15 cellular contexts compared by ENCODE assay signal in genomic region chr3:16377847-16378302, GRCh38.
DNase-seq lines count a peak whose midpoint lies in the region; ATAC-seq, FAIRE-seq and TF ChIP-seq lines count a peak whose summit lies in the region.
"Had no signal": no experiment of that assay in that cellular context is flagged by ENCODE, and none has a peak within 500 bp of the region (broad histone marks: within the 10 kb centered on the region; RNA-seq: fewer than 3 reads in every experiment).

No MANE protein-coding gene starts in this region.

- no peaks in the 10 kb centered on the region for H3K9me2 ChIP-seq in DOHH2 (replicated peaks; ENCODE audit: control insufficient read depth, low read length)

- no peak overlapping the region for H4K91ac ChIP-seq in H9 (ENCODE audit: insufficient read length, low read depth, low read length)

- H3K4me3 Mint-ChIP-seq in H9 (no peak overlapping the region), mesothelial cell of epicardium (no peak overlapping the region)
- peak overlapping the region; percentile 18 for H3K4me3 Mint-ChIP-seq in activated naive CD8-positive, alpha-beta T cell treated with anti-CD3 and anti-CD28 coated beads for 36 hours
- peak overlapping the region; percentile 57 to 85 (median 76) for H3K4me3 Mint-ChIP-seq in naive thymus-derived CD4-positive, alpha-beta T cell

- H3K4me1 Mint-ChIP-seq in H9 (peaks cover 2 to 22% of the 10 kb centered on the region in 2 experiments; a peak in 3 of 4 replicates), mesothelial cell of epicardium (peaks cover 21% of the 10 kb centered on the region)
- H3K4me1 Mint-ChIP-seq in activated naive CD8-positive, alpha-beta T cell treated with anti-CD3 and anti-CD28 coated beads for 36 hours, result peaks cover 88% of the 10 kb centered on the region
- peaks cover 55 to 98% (median 89%) of the 10 kb centered on the region in 7 donors for H3K4me1 Mint-ChIP-seq in naive thymus-derived CD4-positive, alpha-beta T cell

- H3K79me1 ChIP-seq in H9 (ENCODE audit: insufficient read depth, low read depth, low read length, poor library complexity, severe bottlenecking), result no peaks in the 10 kb centered on the region

- no peak overlapping the region for H3K56ac ChIP-seq in H9 (ENCODE audit: insufficient read length, low read depth, low read length)

- H3K36me3 ChIP-seq in DOHH2 (ENCODE audit: control insufficient read depth, low read length), result peaks cover 100% of the 10 kb centered on the region
- peaks cover 0 to 4% (median 0%) of the 10 kb centered on the region in 3 experiments for H3K36me3 ChIP-seq in naive thymus-derived CD4-positive, alpha-beta T cell (ENCODE audit: control insufficient read depth in 2 of 3, insufficient read depth in 3 of 3, low read length in 3 of 3)
- no peaks in the 10 kb centered on the region for H3K36me3 ChIP-seq in small intestine (ENCODE audit: control insufficient read depth in 2 of 2, insufficient read depth in 2 of 2, low read length in 2 of 2)
- H3K36me3 ChIP-seq: transverse colon had no signal

- no peak overlapping the region for H2BK120ac ChIP-seq in H9 (ENCODE audit: low read depth, low read length, poor library complexity, severe bottlenecking)

- H3K14ac ChIP-seq in H9 (ENCODE audit: insufficient read depth, low read length), result no peak overlapping the region

- no CpG with 5 or more reads among the region's 15 CpGs for WGBS in H9 (ENCODE audit: extremely low coverage, insufficient read length, low lambda C conversion rate)
- WGBS in small intestine, 3 donors, result 76 to 81% (median 80%) methylated on average over 15 of the region's 15 CpGs

- no peak overlapping the region for H2BK20ac ChIP-seq in H9 (ENCODE audit: low read depth, low read length, poor library complexity, severe bottlenecking)

- H3T11ph ChIP-seq in H9 (ENCODE audit: low read length), result no peak overlapping the region

- intact Hi-C loops in naive thymus-derived CD4-positive, alpha-beta T cell (cut with micrococcal nuclease), result loop anchor here (1.0 to 10.0 kb wide), 9 partner anchors 40 to 773 kb away; partner anchors contain the start of genes RFTN1 (in 2 of the 2), BTD (in 1 of the 2), DPH3 (in 1 of the 2) and HACL1 (in 1 of the 2)

- H3K36me3 Mint-ChIP-seq in H9 (ENCODE audit: insufficient read depth in 1 of 3, low read depth in 3 of 3), result peaks cover 0 to 6% (median 4%) of the 10 kb centered on the region in 3 experiments; a peak in 6 of 7 replicates
- H3K36me3 Mint-ChIP-seq in activated naive CD8-positive, alpha-beta T cell treated with anti-CD3 and anti-CD28 coated beads for 36 hours, result peaks cover 97% of the 10 kb centered on the region
- H3K36me3 Mint-ChIP-seq in naive thymus-derived CD4-positive, alpha-beta T cell, result peaks cover 0 to 77% (median 25%) of the 10 kb centered on the region in 5 donors
- H3K36me3 Mint-ChIP-seq in mesothelial cell of epicardium, result no peaks in the 10 kb centered on the region

- FAIRE-seq in small intestine (lab: Jason Lieb, UNC), result no peak
- FAIRE-seq: colon had no signal

- H3K9me3 Mint-ChIP-seq in H9 (peaks cover 5 to 6% of the 10 kb centered on the region in 2 experiments; a peak in 3 of 5 replicates), mesothelial cell of epicardium (no peaks in the 10 kb centered on the region)
- peaks cover 20% of the 10 kb centered on the region for H3K9me3 Mint-ChIP-seq in activated naive CD8-positive, alpha-beta T cell treated with anti-CD3 and anti-CD28 coated beads for 36 hours
- peaks cover 0 to 15% (median 3%) of the 10 kb centered on the region in 11 donors for H3K9me3 Mint-ChIP-seq in naive thymus-derived CD4-positive, alpha-beta T cell

- H3K23ac ChIP-seq in H9 (ENCODE audit: insufficient read length, low read depth, low read length), result no peak overlapping the region

- POLR2A ChIA-PET in naive thymus-derived CD4-positive, alpha-beta T cell (lab: Charles Lee), result interaction anchor here (0.6 to 2.8 kb wide), 10 partner anchors 9 to 139 kb away, joined by 3 to 10 read pairs (median 3); no protein-coding TSS in a partner anchor

- H3K27me3 Mint-ChIP-seq in H9 (ENCODE audit: low read depth), result peaks cover 2% of the 10 kb centered on the region; the same call in 1 of the 2 replicates
- no peaks in the 10 kb centered on the region for H3K27me3 Mint-ChIP-seq in activated naive CD8-positive, alpha-beta T cell treated with anti-CD3 and anti-CD28 coated beads for 36 hours
- H3K27me3 Mint-ChIP-seq in naive thymus-derived CD4-positive, alpha-beta T cell, result no peaks in the 10 kb centered on the region
- H3K27me3 Mint-ChIP-seq in mesothelial cell of epicardium (ENCODE audit: low read depth), result no peaks in the 10 kb centered on the region

- DNase-seq in H9, result no peak
- no peak for DNase-seq in activated naive CD8-positive, alpha-beta T cell treated with anti-CD3 and anti-CD28 coated beads for 36 hours
- DNase-seq in naive thymus-derived CD4-positive, alpha-beta T cell, result peak in 1 of 9 donors; percentile 21
- DNase-seq in OCI-M2 (lab: John Stamatoyannopoulos, UW; ENCODE audit: unreplicated experiment), result no peak
- DNase-seq in mesothelial cell of epicardium (ENCODE audit: low spot score in 2 of 2, unreplicated experiment in 2 of 2), result no peak
- no peak for DNase-seq in small intestine
- DNase-seq: activated effector memory CD4-positive, alpha-beta T cell treated with anti-CD3 and anti-CD28 coated beads, Interleukin-2, amount 50 U/mL, for 16 hours; NCI-H2029; PC-3; transverse colon had no signal

- H3K9ac ChIP-seq in H9 (ENCODE audit: extremely low read depth, insufficient read length, low read length), result no peak overlapping the region
- H3K9ac ChIP-seq: KMS-11 had no signal

- no peak overlapping the region for H2BK12ac ChIP-seq in H9 (ENCODE audit: insufficient read length, low read depth, low read length)

- H3K27ac Mint-ChIP-seq in H9 (peak overlapping the region in 1 of 3 experiments; percentile 30; a peak in 1 of 7 replicates), mesothelial cell of epicardium (no peak overlapping the region)
- peak overlapping the region; percentile 87 for H3K27ac Mint-ChIP-seq in activated naive CD8-positive, alpha-beta T cell treated with anti-CD3 and anti-CD28 coated beads for 36 hours
- H3K27ac Mint-ChIP-seq in naive thymus-derived CD4-positive, alpha-beta T cell, result peak overlapping the region; percentile 84 to 98 (median 92)

- H3K18ac ChIP-seq in H9 (ENCODE audit: insufficient read length, low read depth, low read length), result no peak overlapping the region

- H2AFZ ChIP-seq in H9 (ENCODE audit: low read length), result no peak overlapping the region

- no peak overlapping the region for H3K4ac ChIP-seq in H9 (ENCODE audit: low read depth, low read length)

- ATAC-seq in naive thymus-derived CD4-positive, alpha-beta T cell, result peak; percentile 1
- no peak for ATAC-seq in HG02938 (IDR thresholded peaks at IDR 0.05; ENCODE audit: unreplicated experiment)
- ATAC-seq: PC-3, sciatic nerve had no signal

- H3K4me1 ChIP-seq in DOHH2 (ENCODE audit: control insufficient read depth, low read length) (peaks cover 100% of the 10 kb centered on the region), H9 (ENCODE audit: insufficient read depth, low read length) (no peaks in the 10 kb centered on the region), small intestine (ENCODE audit: control insufficient read depth in 2 of 2, insufficient read depth in 1 of 2, low read depth in 1 of 2, low read length in 1 of 2) (peaks cover 0 to 1% of the 10 kb centered on the region in 2 donors)
- peaks cover 28 to 60% of the 10 kb centered on the region in 2 donors for H3K4me1 ChIP-seq in naive thymus-derived CD4-positive, alpha-beta T cell (ENCODE audit: control insufficient read depth in 2 of 2, insufficient read depth in 2 of 2, low read length in 2 of 2)

- H3K27me3 ChIP-seq in DOHH2 (ENCODE audit: control insufficient read depth, low read length) (no peaks in the 10 kb centered on the region), H9 (ENCODE audit: insufficient read depth, low read length) (no peaks in the 10 kb centered on the region), small intestine (ENCODE audit: control insufficient read depth in 2 of 2, insufficient read depth in 2 of 2, low read length in 2 of 2) (no peaks in the 10 kb centered on the region)
- no peaks in the 10 kb centered on the region for H3K27me3 ChIP-seq in naive thymus-derived CD4-positive, alpha-beta T cell (ENCODE audit: control insufficient read depth in 2 of 2, insufficient read depth in 2 of 2, low read length in 2 of 2)
- H3K27me3 ChIP-seq: transverse colon had no signal

- peak overlapping the region; percentile 64 for H3K4me2 ChIP-seq in DOHH2 (ENCODE audit: low read length)
- H3K4me2 ChIP-seq in H9 (ENCODE audit: insufficient read depth, insufficient read length, low read length), result no peak overlapping the region
- H3K4me2 ChIP-seq: KMS-11 had no signal

- no peak overlapping the region for H4K8ac ChIP-seq in H9 (replicated peaks; ENCODE audit: insufficient read length, low read depth, low read length)

- H2BK15ac ChIP-seq in H9 (ENCODE audit: low read depth, low read length), result no peak overlapping the region

- TF ChIP-seq CTCF in DOHH2 (IDR thresholded peaks at IDR 0.05; ENCODE audit: low read depth, low read length, poor library complexity, severe bottlenecking) (peak; percentile 64), H9 (conservative IDR thresholded peaks at IDR 0.05) (0 out of 3 replicates have a peak, but pooled peaks have one; percentile 23), mesothelial cell of epicardium (IDR thresholded peaks at IDR 0.05; ENCODE audit: unreplicated experiment) (no peak)

- CTCF ChIA-PET in naive thymus-derived CD4-positive, alpha-beta T cell (lab: Charles Lee), result interaction anchor here (0.6 to 1.1 kb wide), 6 partner anchors 17 to 174 kb away, joined by 3 to 4 read pairs (median 3); no protein-coding TSS in a partner anchor

- H3K4me3 ChIP-seq in DOHH2 (ENCODE audit: low read length), result peak overlapping the region; percentile 59
- H3K4me3 ChIP-seq in naive thymus-derived CD4-positive, alpha-beta T cell (ENCODE audit: low read length), result peak overlapping the region; percentile 11
- H3K4me3 ChIP-seq in small intestine (ENCODE audit: low read depth in 1 of 2, low read length in 2 of 2), result no peak overlapping the region
- H3K4me3 ChIP-seq: transverse colon had no signal

- H3F3A ChIP-seq in DOHH2 (ENCODE audit: control insufficient read depth, insufficient read depth), result peaks cover 88% of the 10 kb centered on the region

- H3K9me3 ChIP-seq in DOHH2 (ENCODE audit: control insufficient read depth, insufficient read depth, low read length) (no peaks in the 10 kb centered on the region), H9 (ENCODE audit: control insufficient read depth, low read depth, low read length) (no peaks in the 10 kb centered on the region), small intestine (ENCODE audit: control insufficient read depth, low read depth) (no peaks in the 10 kb centered on the region)
- H3K9me3 ChIP-seq in naive thymus-derived CD4-positive, alpha-beta T cell (ENCODE audit: control insufficient read depth in 2 of 3, low read length in 3 of 3), result no peaks in the 10 kb centered on the region
- H3K9me3 ChIP-seq: transverse colon had no signal

- no peaks in the 10 kb centered on the region for H3K23me2 ChIP-seq in H9 (ENCODE audit: insufficient read length, low read depth, low read length, poor library complexity, severe bottlenecking)

- H4K20me1 ChIP-seq in DOHH2 (ENCODE audit: control insufficient read depth, insufficient read depth, low read depth, low read length), result peaks cover 4% of the 10 kb centered on the region; the same call in 1 of the 2 replicates
- no peaks in the 10 kb centered on the region for H4K20me1 ChIP-seq in H9 (ENCODE audit: control insufficient read depth, insufficient read depth, insufficient read length)

- H3K79me2 ChIP-seq in DOHH2 (ENCODE audit: control insufficient read depth, low read length) (peaks cover 100% of the 10 kb centered on the region), H9 (ENCODE audit: insufficient read depth, low read length) (no peaks in the 10 kb centered on the region)

- no peak overlapping the region for H2AK5ac ChIP-seq in H9 (ENCODE audit: insufficient read length, low read length)

- H3K27ac ChIP-seq in DOHH2 (ENCODE audit: low read depth, low read length) (peak overlapping the region; percentile 87), H9 (ENCODE audit: insufficient read length, low read depth, low read length) (no peak overlapping the region), small intestine (ENCODE audit: low read depth in 1 of 2, low read length in 1 of 2) (no peak overlapping the region)
- peak overlapping the region; percentile 60 for H3K27ac ChIP-seq in naive thymus-derived CD4-positive, alpha-beta T cell (ENCODE audit: low read depth, low read length)
- H3K27ac ChIP-seq: KMS-11, transverse colon had no signal

- no peak overlapping the region for H2BK5ac ChIP-seq in H9 (ENCODE audit: insufficient read length, low read length)

- H4K5ac ChIP-seq in H9 (ENCODE audit: insufficient read length, low read depth, low read length), result no peak overlapping the region

Comparison
In these comparisons a context has a peak if more than half of its experiments do, and no peak if none do; other contexts are left out.
1. H3K27ac ChIP-seq: peak in DOHH2 (single experiment) and naive thymus-derived CD4-positive, alpha-beta T cell (single experiment); none in H9 (single experiment) and small intestine (0 of 2).
2. H3K4me3 ChIP-seq: peak in DOHH2 (single experiment) and naive thymus-derived CD4-positive, alpha-beta T cell (single experiment); none in small intestine (0 of 2).
3. H3K4me3 Mint-ChIP-seq: peak in activated naive CD8-positive, alpha-beta T cell treated with anti-CD3 and anti-CD28 coated beads for 36 hours (single experiment) and naive thymus-derived CD4-positive, alpha-beta T cell (10 of 10); none in H9 (0 of 2) and mesothelial cell of epicardium (single experiment).